In the genomic region with DNA sequence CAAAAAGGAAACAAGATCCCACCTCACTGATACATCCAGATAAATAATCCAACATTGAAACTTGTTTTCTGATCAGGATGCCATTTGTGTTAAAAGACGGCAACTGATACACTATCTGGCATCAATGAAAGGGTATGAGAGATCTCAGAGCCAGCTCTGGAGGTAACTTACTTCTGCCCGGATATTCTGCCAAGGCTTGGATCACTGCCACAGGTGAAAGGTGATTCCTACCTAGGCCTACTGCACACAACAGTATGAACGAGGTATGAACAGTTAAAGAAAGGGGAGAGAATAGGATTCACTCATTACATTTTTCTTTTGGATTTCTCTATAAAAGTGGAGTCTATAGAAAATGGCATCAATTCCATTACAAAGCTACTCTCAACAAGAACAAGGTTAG, we compare ENCODE assay signal across 8 cellular contexts.
"Had no signal": no experiment of that assay in that cellular context is flagged by ENCODE, and none has a peak within 500 bp of the region (broad histone marks: within the 10 kb centered on the region; RNA-seq: fewer than 3 reads in every experiment).

No MANE protein-coding gene starts in this region.

- ATAC-seq: GM23338, HCT116 had no signal

- DNase-seq: GM23248, GOT3, H7, H9, HCEC 1CT, HFFc6 had no signal
